ENCODE assay signal across 8 cellular contexts in the genomic region with DNA sequence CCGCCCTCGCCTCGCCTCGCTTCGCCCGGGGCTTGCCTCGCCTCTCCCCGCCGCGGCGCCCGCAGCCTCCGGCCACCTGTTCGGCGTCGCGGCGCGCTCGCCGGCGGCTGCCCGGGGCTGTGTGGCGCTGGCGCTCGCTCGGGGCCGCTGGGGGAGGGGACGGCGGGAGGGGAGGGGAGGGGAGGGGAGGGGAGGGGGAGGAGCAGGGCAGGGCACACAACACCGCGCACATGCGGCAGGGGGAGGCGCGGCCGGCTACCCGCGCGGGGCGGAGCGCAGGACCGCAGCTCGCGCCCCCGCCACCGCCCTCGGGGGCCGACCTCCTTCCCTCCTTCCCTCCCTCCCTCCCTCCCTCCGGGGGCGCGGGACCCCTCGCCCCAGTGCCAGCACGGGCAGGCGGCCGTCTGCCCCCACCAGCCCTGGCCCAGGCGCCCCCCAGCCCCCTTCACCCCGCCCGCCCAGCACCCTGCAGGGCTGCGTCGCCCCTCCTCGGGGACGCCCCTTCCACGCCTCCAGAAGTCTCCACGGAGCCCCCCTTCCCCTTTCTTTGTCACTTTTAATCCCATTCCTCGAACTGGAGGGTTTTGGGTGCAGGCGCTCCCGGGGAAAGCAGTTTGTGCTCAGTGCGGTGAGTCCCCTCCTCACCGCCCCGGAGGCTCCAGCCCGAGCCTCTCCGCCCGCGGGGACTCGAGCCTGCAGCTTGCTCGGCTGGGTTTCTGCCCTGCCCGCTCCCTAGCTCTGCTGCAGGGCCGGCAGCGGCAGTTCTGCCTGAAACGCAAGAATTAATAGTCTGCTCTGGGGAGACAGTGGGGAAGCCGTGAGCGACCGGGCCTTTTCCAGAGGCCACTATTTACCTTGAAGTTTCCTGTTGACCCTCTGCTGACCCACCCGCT. TPM values are rescaled to one million over a fixed set of nuclear protein-coding genes. Genes with fewer than 3 reads are reported as not detected.
DNase-seq lines count a peak whose midpoint lies in the region; ATAC-seq and TF ChIP-seq lines count a peak whose summit lies in the region.

A gene (minus strand): TSS at position 123 of the 893 bp plus-strand sequence. CDS start 301 bp downstream, outside the sequence.

- CTCF ChIA-PET in activated CD4-positive, alpha-beta T cell treated with anti-CD3 and anti-CD28 coated beads, Interleukin-2, amount 10 ng/mL, durations not matched to agents 7 days and 5 days (lab: Charles Lee), result no interaction called here
- CTCF ChIA-PET in PC-9 (lab: Charles Lee), result interaction anchor here (0.5 kb wide), 1 partner anchor 9 kb away, joined by 3 read pairs; no protein-coding TSS in a partner anchor

- H3K4me3 ChIP-seq in PC-9, result peak within 1 kb of the TSS; percentile 63
- H3K4me3 ChIP-seq in kidney epithelial cell (ENCODE audit: low read depth, low read length), result peak within 1 kb of the TSS; percentile 70

- no peak within 1 kb of the TSS for H3K27ac ChIP-seq in PC-9

- peak within 1 kb of the TSS; percentile 97 for H3K4me2 ChIP-seq in PC-9

- H3K27me3 ChIP-seq in PC-9 (ENCODE audit: insufficient read depth, low read depth), result no peaks in the 10 kb centered on the region
- no peaks in the 10 kb centered on the region for H3K27me3 ChIP-seq in kidney epithelial cell (ENCODE audit: control insufficient read depth, insufficient read depth, low read length)

- H3K4me1 ChIP-seq in PC-9 (replicated peaks; ENCODE audit: insufficient read depth), result peaks cover 25% of the 10 kb centered on the region

- peaks cover 22% of the 10 kb centered on the region for H4K20me1 ChIP-seq in PC-9 (ENCODE audit: insufficient read depth)

- DNase-seq in activated CD4-positive, alpha-beta T cell treated with anti-CD3 and anti-CD28 coated beads, Interleukin-2, amount 10 ng/mL, durations not matched to agents 7 days and 5 days, result peak; percentile 11
- no peak for DNase-seq in activated CD4-positive, alpha-beta T cell treated with anti-CD3 and anti-CD28 coated beads for 4 hours
- DNase-seq in PC-9 (peak in 1 of 2 experiments; percentile 64), chondrocyte (ENCODE audit: low spot score) (no peak), kidney epithelial cell (ENCODE audit: low read depth) (no peak)
- DNase-seq in stimulated activated naive B cell treated with anti-CD40 and anti-IgM and Interleukin-4, amounts not matched to agents 10 μg/mL and 1 μg/mL and 100 μg/mL, for 72 hours, result no peak

- H3K9me3 ChIP-seq in PC-9 (ENCODE audit: insufficient read depth, low read depth), result no peaks in the 10 kb centered on the region

- H3K9me3 Mint-ChIP-seq in activated CD4-positive, alpha-beta T cell treated with anti-CD3 and anti-CD28 coated beads, Interleukin-2, amount 10 ng/mL, durations not matched to agents 7 days and 5 days, result no peaks in the 10 kb centered on the region
- H3K9me3 Mint-ChIP-seq in chondrocyte (ENCODE audit: low read depth), result no peaks in the 10 kb centered on the region
- H3K9me3 Mint-ChIP-seq in stimulated activated naive B cell treated with anti-CD40 and anti-IgM and Interleukin-4, amounts not matched to agents 10 μg/mL and 1 μg/mL and 100 μg/mL, for 72 hours, result no peaks in the 10 kb centered on the region

- H3F3A ChIP-seq in PC-9 (ENCODE audit: insufficient read depth, low read depth), result no peaks in the 10 kb centered on the region; the same call in 1 of the 2 replicates

- BruUV-seq in PC-9 (replicated peaks; lab: Mats Ljungman, UMichigan), result no TSS peak

- H3K36me3 Mint-ChIP-seq in activated CD4-positive, alpha-beta T cell treated with anti-CD3 and anti-CD28 coated beads, Interleukin-2, amount 10 ng/mL, durations not matched to agents 7 days and 5 days (ENCODE audit: low read depth), result no peaks in the 10 kb centered on the region
- no peaks in the 10 kb centered on the region for H3K36me3 Mint-ChIP-seq in chondrocyte (ENCODE audit: low read depth)
- H3K36me3 Mint-ChIP-seq in stimulated activated naive B cell treated with anti-CD40 and anti-IgM and Interleukin-4, amounts not matched to agents 10 μg/mL and 1 μg/mL and 100 μg/mL, for 72 hours, result no peaks in the 10 kb centered on the region

- peak within 1 kb of the TSS; percentile 65 for H3K4me3 Mint-ChIP-seq in activated CD4-positive, alpha-beta T cell treated with anti-CD3 and anti-CD28 coated beads, Interleukin-2, amount 10 ng/mL, durations not matched to agents 7 days and 5 days
- H3K4me3 Mint-ChIP-seq in chondrocyte (ENCODE audit: unreplicated experiment), result peak within 1 kb of the TSS; percentile 84
- H3K4me3 Mint-ChIP-seq in stimulated activated naive B cell treated with anti-CD40 and anti-IgM and Interleukin-4, amounts not matched to agents 10 μg/mL and 1 μg/mL and 100 μg/mL, for 72 hours, result peak within 1 kb of the TSS; percentile 82 to 84

- H3K79me2 ChIP-seq in PC-9 (ENCODE audit: low read depth), result peaks cover 39% of the 10 kb centered on the region

- ATAC-seq in HG03045 (IDR thresholded peaks at IDR 0.05; ENCODE audit: unreplicated experiment) (peak; percentile 38), HG02852 (IDR thresholded peaks at IDR 0.05; ENCODE audit: unreplicated experiment) (no peak)
- ATAC-seq in stimulated activated naive B cell treated with anti-CD40 and anti-IgM and Interleukin-4, amounts not matched to agents 10 μg/mL and 1 μg/mL and 100 μg/mL, for 72 hours (replicated peaks), result peak; percentile 43 to 55

- TF ChIP-seq CTCF in PC-9 (conservative IDR thresholded peaks at IDR 0.05) (no peak), chondrocyte (IDR thresholded peaks at IDR 0.05) (no peak), kidney epithelial cell (IDR thresholded peaks at IDR 0.05; ENCODE audit: insufficient read depth, low read length, poor library complexity, severe bottlenecking) (no peak)

- no peaks in the 10 kb centered on the region for H3K36me3 ChIP-seq in PC-9 (ENCODE audit: low read depth)
- no peaks in the 10 kb centered on the region for H3K36me3 ChIP-seq in kidney epithelial cell (ENCODE audit: control insufficient read depth, insufficient read depth, low read length)

- H3K4me1 Mint-ChIP-seq in activated CD4-positive, alpha-beta T cell treated with anti-CD3 and anti-CD28 coated beads, Interleukin-2, amount 10 ng/mL, durations not matched to agents 7 days and 5 days, result peaks cover 8% of the 10 kb centered on the region
- peaks cover 40% of the 10 kb centered on the region for H3K4me1 Mint-ChIP-seq in chondrocyte (ENCODE audit: low read depth)
- peaks cover 10 to 13% of the 10 kb centered on the region in 2 donors for H3K4me1 Mint-ChIP-seq in stimulated activated naive B cell treated with anti-CD40 and anti-IgM and Interleukin-4, amounts not matched to agents 10 μg/mL and 1 μg/mL and 100 μg/mL, for 72 hours

- intact Hi-C loops in PC-9 (cut with micrococcal nuclease; ENCODE audit: unreplicated experiment), result loop anchor here (1.0 to 5.0 kb wide), 4 partner anchors 73 to 160 kb away; no protein-coding TSS in a partner anchor

- H3K27me3 Mint-ChIP-seq in activated CD4-positive, alpha-beta T cell treated with anti-CD3 and anti-CD28 coated beads, Interleukin-2, amount 10 ng/mL, durations not matched to agents 7 days and 5 days, result peaks cover 62% of the 10 kb centered on the region
- no peaks in the 10 kb centered on the region for H3K27me3 Mint-ChIP-seq in chondrocyte (ENCODE audit: low read depth)
- H3K27me3 Mint-ChIP-seq in stimulated activated naive B cell treated with anti-CD40 and anti-IgM and Interleukin-4, amounts not matched to agents 10 μg/mL and 1 μg/mL and 100 μg/mL, for 72 hours, result peaks cover 54 to 73% of the 10 kb centered on the region in 2 donors

- POLR2A ChIA-PET in activated CD4-positive, alpha-beta T cell treated with anti-CD3 and anti-CD28 coated beads, Interleukin-2, amount 10 ng/mL, durations not matched to agents 7 days and 5 days (lab: Charles Lee), result no interaction called here
- POLR2A ChIA-PET in PC-9 (lab: Charles Lee; ENCODE audit: unreplicated experiment), result interaction anchor here (0.6 kb wide), 1 partner anchor 14 kb away, joined by 9 read pairs; no protein-coding TSS in a partner anchor

- no peak within 1 kb of the TSS for H3K27ac Mint-ChIP-seq in activated CD4-positive, alpha-beta T cell treated with anti-CD3 and anti-CD28 coated beads, Interleukin-2, amount 10 ng/mL, durations not matched to agents 7 days and 5 days
- peak within 1 kb of the TSS; percentile 77 for H3K27ac Mint-ChIP-seq in chondrocyte (ENCODE audit: unreplicated experiment)
- no peak within 1 kb of the TSS for H3K27ac Mint-ChIP-seq in stimulated activated naive B cell treated with anti-CD40 and anti-IgM and Interleukin-4, amounts not matched to agents 10 μg/mL and 1 μg/mL and 100 μg/mL, for 72 hours

- H2AFZ ChIP-seq in PC-9, result peak within 1 kb of the TSS; percentile 73

- H3K9me2 ChIP-seq in PC-9 (ENCODE audit: insufficient read depth), result no peaks in the 10 kb centered on the region

RNA-seq across cellular contexts. Expression of the gene that starts here (rescaled TPM):
- total RNA-seq in activated CD4-positive, alpha-beta T cell treated with anti-CD3 and anti-CD28 coated beads, Interleukin-2, amount 10 ng/mL, durations not matched to agents 7 days and 5 days, result 1 to 10 TPM; 1.0 to 1.2 TPM
- total RNA-seq in PC-9 (2021), result 57.4 and 61.9 TPM in 2 replicates
- 25.2 to 26.5 TPM (median 26.0 TPM) in 3 replicates for total RNA-seq in chondrocyte
- 76.0 and 76.4 TPM in 2 replicates for total RNA-seq in kidney epithelial cell

Comparison
In these comparisons a context has a peak if more than half of its experiments do, and no peak if none do; other contexts are left out.
1. RNA of the gene that starts here (total RNA-seq): 76.0 to 76.4 TPM in kidney epithelial cell, 57.4 to 61.9 TPM in PC-9 and 25.2 to 26.5 TPM in chondrocyte; 1.0 to 1.2 TPM in activated CD4-positive, alpha-beta T cell treated with anti-CD3 and anti-CD28 coated beads, Interleukin-2, amount 10 ng/mL, durations not matched to agents 7 days and 5 days; every median in the first group is over 10 times any median in the second.
2. Peak in every context shown above with its lines, with median percentiles within 50 percentile points of each other: H3K4me3 Mint-ChIP-seq.